8 cellular contexts compared by ENCODE assay signal in the genomic region with DNA sequence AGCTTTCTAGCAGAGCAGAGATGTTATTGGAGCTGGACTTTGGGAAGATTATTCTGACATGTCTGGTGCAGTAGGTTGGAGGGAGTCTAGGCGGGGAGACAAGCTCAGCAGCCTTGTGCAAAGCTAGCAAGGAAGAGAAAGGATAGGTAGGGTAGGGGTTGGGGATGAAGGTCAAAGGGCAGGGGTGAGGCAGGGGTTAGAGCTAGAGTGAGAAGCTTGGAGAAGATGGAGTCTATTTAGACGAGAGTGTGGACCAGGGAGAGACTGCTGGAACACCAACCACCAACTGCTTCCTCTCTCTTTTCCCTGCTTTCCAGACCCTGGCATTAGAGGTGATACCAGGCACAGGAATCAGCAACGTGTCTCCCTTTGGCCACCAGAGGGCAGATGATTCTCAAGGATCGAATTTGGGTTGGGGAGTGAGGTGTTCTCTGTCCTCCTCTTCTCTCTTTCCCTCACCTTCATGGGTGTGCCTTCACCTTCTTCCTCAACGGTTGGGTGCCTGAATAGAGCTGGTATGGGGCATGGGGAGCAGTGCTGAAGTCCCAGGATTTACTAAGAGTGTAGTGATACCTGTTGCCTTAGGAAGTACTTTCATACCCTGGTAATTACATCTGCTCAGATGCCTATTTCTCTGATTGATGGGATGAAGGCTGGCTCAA. TPM values are rescaled to one million over a fixed set of nuclear protein-coding genes. Genes with fewer than 3 reads are reported as not detected.
DNase-seq lines count a peak whose midpoint lies in the region; ATAC-seq lines count a peak whose summit lies in the region.

No MANE protein-coding gene starts in this region.

- H3K27me3 Mint-ChIP-seq in activated CD4-positive, alpha-beta T cell treated with anti-CD3 and anti-CD28 coated beads for 36 hours, result no peaks in the 10 kb centered on the region

- H3K36me3 Mint-ChIP-seq in activated CD4-positive, alpha-beta T cell treated with anti-CD3 and anti-CD28 coated beads for 36 hours (ENCODE audit: low read depth), result peaks cover 8% of the 10 kb centered on the region

- POLR2A ChIA-PET in activated CD4-positive, alpha-beta T cell treated with anti-CD3 and anti-CD28 coated beads for 36 hours (lab: Charles Lee), result no interaction called here

- ATAC-seq in activated CD4-positive, alpha-beta T cell treated with anti-CD3 and anti-CD28 coated beads for 36 hours, result no peak
- ATAC-seq in GM21529 (IDR thresholded peaks at IDR 0.05; ENCODE audit: unreplicated experiment), result no peak

- no peak overlapping the region for H3K4me3 Mint-ChIP-seq in activated CD4-positive, alpha-beta T cell treated with anti-CD3 and anti-CD28 coated beads for 36 hours

- peak overlapping the region; percentile 73 for H3K27ac Mint-ChIP-seq in activated CD4-positive, alpha-beta T cell treated with anti-CD3 and anti-CD28 coated beads for 36 hours

- CTCF ChIA-PET in activated CD4-positive, alpha-beta T cell treated with anti-CD3 and anti-CD28 coated beads for 36 hours (lab: Charles Lee), result interaction anchor here (0.6 to 5.8 kb wide), 35 partner anchors 11 to 367 kb away, joined by 3 to 72 read pairs (median 4); a partner anchor contains a TSS

- in situ Hi-C loops in ACHN (cut with HindIII; ENCODE audit: low pct_ligation_motif_present, low pct_unique_long_range_greater_than_20kb, low sequenced_read_pairs), result no loop called here

- H3K4me1 Mint-ChIP-seq in activated CD4-positive, alpha-beta T cell treated with anti-CD3 and anti-CD28 coated beads for 36 hours, result peaks cover 34% of the 10 kb centered on the region

- DNase-seq in ACHN (peak; percentile 73), H4 (ENCODE audit: low spot score) (peak; percentile 69), NCI-H446 treated with DMSO at 0.1 percent for 48 hours (lab: John Stamatoyannopoulos, UW) (peak; percentile 52), cerebellum (ENCODE audit: low spot score) (peak; percentile 87), kidney tubule cell (ENCODE audit: low spot score) (peak; percentile 78)
- DNase-seq in activated CD4-positive, alpha-beta T cell treated with anti-CD3 and anti-CD28 coated beads for 36 hours, result peak; percentile 84
- peak; percentile 68 to 74 for DNase-seq in stimulated activated CD4-positive, alpha-beta T cell treated with anti-CD3 and anti-CD28 coated beads, Interleukin-2, amount 100 ng/mL, for 48 hours

- no peaks in the 10 kb centered on the region for H3K9me3 Mint-ChIP-seq in activated CD4-positive, alpha-beta T cell treated with anti-CD3 and anti-CD28 coated beads for 36 hours (ENCODE audit: low read depth)

- intact Hi-C loops in activated CD4-positive, alpha-beta T cell treated with anti-CD3 and anti-CD28 coated beads for 36 hours (cut with DNase I, micrococcal nuclease), result loop anchor here (1.0 to 5.0 kb wide), 9 partner anchors 50 to 330 kb away; a partner anchor contains a TSS

RNA-seq across cellular contexts. Expression of a gene that starts 1.8 kb away (rescaled TPM):
- total RNA-seq in H4 (2014; rRNA removed; shearing (Covaris generic)), result 8.2 and 10.1 TPM in 2 replicates
- 10 to 100 TPM; 24.3 to 24.9 TPM for total RNA-seq in activated CD4-positive, alpha-beta T cell treated with anti-CD3 and anti-CD28 coated beads for 36 hours
- total RNA-seq in cerebellum, result 12.5 TPM

RNA-seq across cellular contexts. Expression of a gene that starts 23.9 kb away (rescaled TPM):
- total RNA-seq in H4 (2014; rRNA removed; shearing (Covaris generic)), result 13.1 and 14.4 TPM in 2 replicates
- total RNA-seq in activated CD4-positive, alpha-beta T cell treated with anti-CD3 and anti-CD28 coated beads for 36 hours, result 10 to 100 TPM; 25.7 to 26.2 TPM
- 12.2 TPM for total RNA-seq in cerebellum
